In genomic region chr1:160196143-160196542, GRCh38 we compare ENCODE assay signal across 33 cellular contexts. TPM values are rescaled to one million over a fixed set of nuclear protein-coding genes. Genes with fewer than 3 reads are reported as not detected.
"Had no signal": no experiment of that assay in that cellular context is flagged by ENCODE, and none has a peak within 500 bp of the region (broad histone marks: within the 10 kb centered on the region; RNA-seq: fewer than 3 reads in every experiment).

No MANE protein-coding gene starts in this region.

- H3K4me2 ChIP-seq: hepatocyte had no signal

- H3K27ac ChIP-seq: epithelial cell of prostate, gastroesophageal sphincter, heart left ventricle, hepatocyte, left lung, prostate gland, sigmoid colon, skin epidermis, spleen, suprapubic skin, transverse colon, upper lobe of right lung, vagina had no signal

- H3K4me3 ChIP-seq: gastroesophageal sphincter, heart left ventricle, hepatocyte, left lung, prostate gland, sigmoid colon, skin epidermis, spleen, suprapubic skin, transverse colon, upper lobe of right lung, vagina had no signal

- H3K36me3 Mint-ChIP-seq: naive thymus-derived CD8-positive, alpha-beta T cell; stimulated activated naive B cell treated with anti-CD40 and anti-IgM and Interleukin-4, amounts not matched to agents 10 μg/mL and 1 μg/mL and 100 μg/mL, for 72 hours had no signal

- H3K9me3 ChIP-seq: gastroesophageal sphincter, heart left ventricle, left lung, prostate gland, sigmoid colon, spleen, suprapubic skin, transverse colon, upper lobe of right lung, vagina had no signal

- ATAC-seq: esophagus mucosa; gastroesophageal sphincter; heart left ventricle; left cardiac atrium; left lung; naive thymus-derived CD8-positive, alpha-beta T cell; right cardiac atrium; stimulated activated naive CD8-positive, alpha-beta T cell treated with anti-CD3 and anti-CD28 coated beads, Interleukin-15, amount 100 ng/mL, for 72 hours; upper lobe of right lung had no signal

- H3K27me3 Mint-ChIP-seq: naive thymus-derived CD8-positive, alpha-beta T cell; stimulated activated naive B cell treated with anti-CD40 and anti-IgM and Interleukin-4, amounts not matched to agents 10 μg/mL and 1 μg/mL and 100 μg/mL, for 72 hours; stimulated activated naive CD8-positive, alpha-beta T cell treated with anti-CD3 and anti-CD28 coated beads, Interleukin-15, amount 100 ng/mL, for 72 hours had no signal

- H3K79me2 ChIP-seq: hepatocyte had no signal

- H2AFZ ChIP-seq: hepatocyte had no signal

- FAIRE-seq: colon, islet of Langerhans had no signal

- H3K27ac Mint-ChIP-seq: dendritic cell treated with granulocyte-macrophage colony-stimulating factor and Interleukin-4, amounts not matched to agents 40 ng/mL and 50 ng/mL, for 4 days; endodermal cell; naive thymus-derived CD8-positive, alpha-beta T cell; nephron progenitor cell; stimulated activated naive B cell treated with anti-CD40 and anti-IgM and Interleukin-4, amounts not matched to agents 10 μg/mL and 1 μg/mL and 100 μg/mL, for 72 hours; stimulated activated naive CD8-positive, alpha-beta T cell treated with anti-CD3 and anti-CD28 coated beads, Interleukin-15, amount 100 ng/mL, for 72 hours had no signal

- H3K4me3 Mint-ChIP-seq: dendritic cell treated with granulocyte-macrophage colony-stimulating factor and Interleukin-4, amounts not matched to agents 40 ng/mL and 50 ng/mL, for 4 days; endodermal cell; naive thymus-derived CD8-positive, alpha-beta T cell; nephron progenitor cell; stimulated activated naive B cell treated with anti-CD40 and anti-IgM and Interleukin-4, amounts not matched to agents 10 μg/mL and 1 μg/mL and 100 μg/mL, for 72 hours; stimulated activated naive CD8-positive, alpha-beta T cell treated with anti-CD3 and anti-CD28 coated beads, Interleukin-15, amount 100 ng/mL, for 72 hours had no signal

- H3K4me1 Mint-ChIP-seq: naive thymus-derived CD8-positive, alpha-beta T cell; nephron progenitor cell; stimulated activated naive B cell treated with anti-CD40 and anti-IgM and Interleukin-4, amounts not matched to agents 10 μg/mL and 1 μg/mL and 100 μg/mL, for 72 hours; stimulated activated naive CD8-positive, alpha-beta T cell treated with anti-CD3 and anti-CD28 coated beads, Interleukin-15, amount 100 ng/mL, for 72 hours had no signal

- DNase-seq: effector CD8-positive, alpha-beta T cell; endodermal cell; foreskin fibroblast; heart left ventricle; left cardiac atrium; left lung; mesendoderm; nephron progenitor cell; nucleus accumbens; right cardiac atrium; sigmoid colon; spleen; stimulated activated CD4-positive, alpha-beta T cell treated with anti-CD3 and anti-CD28 coated beads, Interleukin-4, amount 100 ng/mL, for 4 hours; stimulated activated naive B cell treated with anti-CD40 and anti-IgM and Interleukin-4, amounts not matched to agents 10 μg/mL and 1 μg/mL and 100 μg/mL, for 72 hours; stimulated activated naive CD8-positive, alpha-beta T cell treated with anti-CD3 and anti-CD28 coated beads, Interleukin-15, amount 100 ng/mL, for 72 hours; transverse colon; upper lobe of right lung had no signal

- H3K27me3 ChIP-seq: gastroesophageal sphincter, heart left ventricle, hepatocyte, left lung, sigmoid colon, spleen, suprapubic skin, transverse colon, upper lobe of right lung, vagina had no signal

- H3K9me3 Mint-ChIP-seq: dendritic cell treated with granulocyte-macrophage colony-stimulating factor and Interleukin-4, amounts not matched to agents 40 ng/mL and 50 ng/mL, for 4 days; endodermal cell; naive thymus-derived CD8-positive, alpha-beta T cell; nephron progenitor cell; stimulated activated naive B cell treated with anti-CD40 and anti-IgM and Interleukin-4, amounts not matched to agents 10 μg/mL and 1 μg/mL and 100 μg/mL, for 72 hours; stimulated activated naive CD8-positive, alpha-beta T cell treated with anti-CD3 and anti-CD28 coated beads, Interleukin-15, amount 100 ng/mL, for 72 hours had no signal

- H3K36me3 ChIP-seq: gastroesophageal sphincter, heart left ventricle, left lung, prostate gland, sigmoid colon, spleen, suprapubic skin, transverse colon, upper lobe of right lung, vagina had no signal

RNA-seq across cellular contexts. Expression of gene CASQ1, which starts 5.8 kb away (rescaled TPM):
- total RNA-seq: hepatocyte; kidney epithelial cell; lung microvascular endothelial cell; naive thymus-derived CD8-positive, alpha-beta T cell; osteocyte; renal cortical epithelial cell; suprapubic skin; vagina had no signal
- polyA plus RNA-seq: naive thymus-derived CD8-positive, alpha-beta T cell had no signal

RNA-seq across cellular contexts. Expression of gene ATP1A4, which starts 44.7 kb away (rescaled TPM):
- total RNA-seq: esophagus mucosa; kidney epithelial cell; left lung; lung microvascular endothelial cell; naive thymus-derived CD8-positive, alpha-beta T cell; osteocyte; renal cortical epithelial cell; suprapubic skin; vagina had no signal
- polyA plus RNA-seq: naive thymus-derived CD8-positive, alpha-beta T cell had no signal
